In genomic region chr16:82699711-82700495, GRCh38 we compare ENCODE assay signal across 11 cellular contexts.
DNase-seq lines count a peak whose midpoint lies in the region; TF ChIP-seq lines count a peak whose summit lies in the region.
"Had no signal": no experiment of that assay in that cellular context is flagged by ENCODE, and none has a peak within 500 bp of the region (broad histone marks: within the 10 kb centered on the region; RNA-seq: fewer than 3 reads in every experiment).

No MANE protein-coding gene starts in this region.

- H3K9me3 ChIP-seq in hepatocyte (ENCODE audit: low read depth) (no peaks in the 10 kb centered on the region), ovary (no peaks in the 10 kb centered on the region)

- TF ChIP-seq POLR2A in ovary (IDR thresholded peaks at IDR 0.05) = no peak

- 83% methylated on average over 9 of the region's 9 CpGs for WGBS in hepatocyte (ENCODE audit: low lambda C conversion rate, missing lambda C conversion rate)
- WGBS in ovary, 3 donors = 61 to 71% (median 70%) methylated on average over 9 of the region's 9 CpGs

- H3K4me2 ChIP-seq in hepatocyte = no peak overlapping the region

- intact Hi-C loops in ovary (cut with DNase I) = no loop called here

- no peaks in the 10 kb centered on the region for H3K9me2 ChIP-seq in hepatocyte (replicated peaks; ENCODE audit: insufficient read depth)

- H3K79me2 ChIP-seq in hepatocyte = no peaks in the 10 kb centered on the region

- H3K4me1 ChIP-seq in hepatocyte (ENCODE audit: insufficient read depth) (no peaks in the 10 kb centered on the region), ovary (ENCODE audit: insufficient read depth) (no peaks in the 10 kb centered on the region)

- no peaks in the 10 kb centered on the region for H3K36me3 ChIP-seq in hepatocyte (replicated peaks; ENCODE audit: insufficient read depth, low read depth)
- H3K36me3 ChIP-seq in ovary = no peaks in the 10 kb centered on the region

- H3K27ac ChIP-seq in hepatocyte (no peak overlapping the region), ovary (no peak overlapping the region)

- no peak for TF ChIP-seq CTCF in hepatocyte (IDR thresholded peaks at IDR 0.05; ENCODE audit: poor library complexity)
- no peak for TF ChIP-seq CTCF in ovary (IDR thresholded peaks at IDR 0.05)

- no peak for TF ChIP-seq EP300 in ovary (IDR thresholded peaks at IDR 0.05)

- H3K4me3 ChIP-seq in hepatocyte (no peak overlapping the region), ovary (no peak overlapping the region)

- H3K27me3 ChIP-seq in hepatocyte (no peaks in the 10 kb centered on the region), ovary (no peaks in the 10 kb centered on the region)

- DNase-seq in AG08396 (ENCODE audit: low spot score) = peak; percentile 58
- peak; percentile 90 for DNase-seq in M059J (ENCODE audit: low read depth)
- DNase-seq in dermis blood vessel endothelial cell = peak; percentile 87
- DNase-seq in lung microvascular endothelial cell (ENCODE audit: low read depth in 2 of 2) = peak; percentile 88 to 95
- DNase-seq in hepatocyte (ENCODE audit: low spot score) = no peak
- no peak for DNase-seq in KG1 (lab: John Stamatoyannopoulos, UW)
- DNase-seq in NCI-H1105 (lab: John Stamatoyannopoulos, UW) = no peak
- DNase-seq in ovary = no peak
- DNase-seq: immature natural killer cell; NCI-H2029; stimulated activated CD4-positive, alpha-beta T cell treated with anti-CD3 and anti-CD28 coated beads, Interleukin-1b, Interleukin-23, amount 100 ng/mL, for 48 hours had no signal

- no peaks in the 10 kb centered on the region for H4K20me1 ChIP-seq in hepatocyte (ENCODE audit: insufficient read depth, poor library complexity, severe bottlenecking)

- H2AFZ ChIP-seq in hepatocyte = no peak overlapping the region

Comparison
In these comparisons a context has a peak if more than half of its experiments do, and no peak if none do; other contexts are left out.
1. DNase-seq: peak in AG08396 (single experiment), M059J (single experiment), dermis blood vessel endothelial cell (single experiment) and lung microvascular endothelial cell (2 of 2); none in hepatocyte (single experiment), KG1 (single experiment), NCI-H1105 (single experiment) and ovary (0 of 5).